In the genomic region with DNA sequence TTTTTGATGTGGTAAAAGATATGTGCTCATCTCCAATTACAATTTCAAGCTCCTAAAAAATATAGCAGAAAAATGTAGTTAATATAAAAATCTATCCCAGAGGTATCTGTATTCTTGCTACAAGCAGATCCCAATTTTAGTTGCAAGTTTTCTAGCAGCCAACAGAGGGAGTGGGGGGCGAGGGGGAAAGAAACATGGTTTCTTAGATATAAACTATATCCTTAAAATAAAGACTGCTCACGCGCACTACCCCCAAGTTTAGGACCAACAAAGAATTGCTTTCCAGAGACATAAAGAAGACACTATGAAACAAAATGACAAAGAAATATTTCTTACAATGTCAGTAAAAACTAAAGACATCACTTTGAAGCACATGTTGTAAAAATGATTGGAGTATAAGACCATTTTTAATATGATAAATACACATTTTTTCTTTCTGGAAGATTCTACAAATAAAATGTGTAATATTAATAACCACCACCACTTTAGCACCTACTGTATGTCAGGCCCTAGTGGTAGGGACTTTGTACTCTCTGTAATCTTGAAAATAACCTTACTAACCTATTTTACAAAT, we compare ENCODE assay signal across 8 cellular contexts. TPM values are rescaled to one million over a fixed set of nuclear protein-coding genes. Genes with fewer than 3 reads are reported as not detected.
DNase-seq lines count a peak whose midpoint lies in the region; ATAC-seq and TF ChIP-seq lines count a peak whose summit lies in the region.

No MANE protein-coding gene starts in this region.

- H3K36me3 Mint-ChIP-seq in activated T-helper 2 cell treated with anti-CD3 and anti-CD28 coated beads, Interferon-gamma antibody, Interleukin-2, Interleukin-4, amounts not matched to agents 10 μg/mL and 5 μg/mL and 100 μg/mL, durations not matched to agents 14 hours and 24 hours and 36 hours (ENCODE audit: low read depth), result peaks cover 78% of the 10 kb centered on the region

- no peaks in the 10 kb centered on the region for H3K9me3 Mint-ChIP-seq in activated T-helper 2 cell treated with anti-CD3 and anti-CD28 coated beads, Interferon-gamma antibody, Interleukin-2, Interleukin-4, amounts not matched to agents 10 μg/mL and 5 μg/mL and 100 μg/mL, durations not matched to agents 14 hours and 24 hours and 36 hours

- ATAC-seq in HG02970 (IDR thresholded peaks at IDR 0.05; ENCODE audit: low FRiP score, unreplicated experiment) (no peak), GM18867 (IDR thresholded peaks at IDR 0.05; ENCODE audit: unreplicated experiment) (no peak)

- H3K4me3 ChIP-seq in fibroblast of pulmonary artery (replicated peaks; ENCODE audit: low read depth, low read length), result no peak overlapping the region

- DNase-seq in AG09319 (ENCODE audit: extremely low read depth, low read depth) (no peak), GM03348 (ENCODE audit: low spot score) (peak; percentile 15), RKO (ENCODE audit: low spot score) (peak; percentile 48), fibroblast of pulmonary artery (ENCODE audit: low read depth) (peak; percentile 35)
- DNase-seq in activated T-helper 2 cell treated with anti-CD3 and anti-CD28 coated beads, Interferon-gamma antibody, Interleukin-2, Interleukin-4, amounts not matched to agents 10 μg/mL and 5 μg/mL and 100 μg/mL, durations not matched to agents 14 hours and 24 hours and 36 hours (ENCODE audit: low spot score), result no peak
- no peak for DNase-seq in activated CD4-positive, CD25-positive, alpha-beta regulatory T cell (lab: John Stamatoyannopoulos, UW)

- H3K27ac Mint-ChIP-seq in activated T-helper 2 cell treated with anti-CD3 and anti-CD28 coated beads, Interferon-gamma antibody, Interleukin-2, Interleukin-4, amounts not matched to agents 10 μg/mL and 5 μg/mL and 100 μg/mL, durations not matched to agents 14 hours and 24 hours and 36 hours, result no peak overlapping the region

- TF ChIP-seq CTCF in AG09319 (IDR thresholded peaks at IDR 0.05; ENCODE audit: low read depth, low read length), result peak; percentile 35
- peak; percentile 39 for TF ChIP-seq CTCF in fibroblast of pulmonary artery (IDR thresholded peaks at IDR 0.05; ENCODE audit: low read length, missing control alignments)

- intact Hi-C loops in activated T-helper 2 cell treated with anti-CD3 and anti-CD28 coated beads, Interferon-gamma antibody, Interleukin-2, Interleukin-4, amounts not matched to agents 10 μg/mL and 5 μg/mL and 100 μg/mL, durations not matched to agents 14 hours and 24 hours and 36 hours (cut with micrococcal nuclease), result no loop called here

- peaks cover 24% of the 10 kb centered on the region for H3K4me1 Mint-ChIP-seq in activated T-helper 2 cell treated with anti-CD3 and anti-CD28 coated beads, Interferon-gamma antibody, Interleukin-2, Interleukin-4, amounts not matched to agents 10 μg/mL and 5 μg/mL and 100 μg/mL, durations not matched to agents 14 hours and 24 hours and 36 hours (ENCODE audit: low read depth)

- no peaks in the 10 kb centered on the region for H3K27me3 Mint-ChIP-seq in activated T-helper 2 cell treated with anti-CD3 and anti-CD28 coated beads, Interferon-gamma antibody, Interleukin-2, Interleukin-4, amounts not matched to agents 10 μg/mL and 5 μg/mL and 100 μg/mL, durations not matched to agents 14 hours and 24 hours and 36 hours (ENCODE audit: low read depth)

- H3K4me3 Mint-ChIP-seq in activated T-helper 2 cell treated with anti-CD3 and anti-CD28 coated beads, Interferon-gamma antibody, Interleukin-2, Interleukin-4, amounts not matched to agents 10 μg/mL and 5 μg/mL and 100 μg/mL, durations not matched to agents 14 hours and 24 hours and 36 hours (ENCODE audit: low read depth), result no peak overlapping the region

RNA-seq across cellular contexts. Expression of a gene that starts 5.4 kb away (rescaled TPM):
- total RNA-seq in activated T-helper 2 cell treated with anti-CD3 and anti-CD28 coated beads, Interferon-gamma antibody, Interleukin-2, Interleukin-4, amounts not matched to agents 10 μg/mL and 5 μg/mL and 100 μg/mL, durations not matched to agents 14 hours and 24 hours and 36 hours, result 69.4 and 70.2 TPM in 2 replicates

Comparison
In these comparisons a context has a peak if more than half of its experiments do, and no peak if none do; other contexts are left out.
1. DNase-seq: peak in GM03348 (single experiment), RKO (single experiment) and fibroblast of pulmonary artery (single experiment); none in AG09319 (single experiment), activated T-helper 2 cell treated with anti-CD3 and anti-CD28 coated beads, Interferon-gamma antibody, Interleukin-2, Interleukin-4, amounts not matched to agents 10 μg/mL and 5 μg/mL and 100 μg/mL, durations not matched to agents 14 hours and 24 hours and 36 hours (single experiment) and activated CD4-positive, CD25-positive, alpha-beta regulatory T cell (0 of 4).